9 cellular contexts compared by ENCODE assay signal in the genomic region with DNA sequence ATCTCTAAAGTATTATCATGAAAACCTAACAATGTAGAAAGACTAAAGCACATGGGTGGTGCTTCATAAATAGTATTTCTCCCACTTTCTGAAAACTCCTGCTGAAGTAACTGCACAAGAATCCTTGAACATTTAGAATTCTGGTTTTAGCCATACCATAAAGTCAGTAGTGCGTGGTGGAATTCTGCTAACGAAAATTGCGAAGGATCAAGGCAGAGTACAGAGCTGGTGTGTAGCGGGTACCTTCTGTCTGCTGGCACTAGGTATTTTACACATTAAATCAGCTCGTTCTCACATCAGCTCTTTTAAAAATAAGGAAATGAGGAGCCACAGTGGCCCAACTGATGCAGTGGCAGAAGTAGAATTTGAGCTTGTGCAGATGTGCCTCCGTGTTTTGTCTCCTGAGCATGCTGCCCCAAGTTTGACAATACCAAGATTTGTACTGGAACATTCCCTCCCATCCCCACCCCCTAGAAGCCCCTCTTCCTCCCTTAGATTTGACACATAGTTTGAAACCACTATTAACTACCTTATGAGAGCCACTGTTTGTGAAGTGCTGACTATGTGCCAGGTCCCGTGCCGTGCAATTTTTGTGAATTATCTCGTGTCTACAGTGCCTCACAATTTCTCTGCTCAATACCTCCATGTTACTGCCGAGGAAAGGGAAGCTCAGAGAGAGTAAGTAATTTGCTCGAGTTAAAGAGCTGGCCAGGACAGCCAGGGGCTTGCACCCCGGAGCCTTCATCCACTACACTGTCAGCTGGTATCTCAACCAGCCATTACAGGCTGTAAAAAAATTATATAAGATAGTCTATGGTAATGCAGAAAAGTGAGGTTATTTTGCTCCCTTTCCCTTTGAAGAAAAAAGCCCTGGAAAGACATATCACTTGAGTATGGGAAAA.
A peak's percentile ranks its signal among the peaks of the same experiment; 100 is the strongest.
DNase-seq lines count a peak whose midpoint lies in the region; ATAC-seq, FAIRE-seq and TF ChIP-seq lines count a peak whose summit lies in the region.
"Had no signal": no experiment of that assay in that cellular context is flagged by ENCODE, and none has a peak within 500 bp of the region (broad histone marks: within the 10 kb centered on the region; RNA-seq: fewer than 3 reads in every experiment).

No MANE protein-coding gene starts in this region.

- H3K27ac ChIP-seq in heart right ventricle (peak overlapping the region in 9 of 10 donors; percentile 25 to 71 (median 52)), RWPE1 (peak overlapping the region; percentile 85), keratinocyte (ENCODE audit: control insufficient read depth, insufficient read depth, low read length) (peak overlapping the region; percentile 55)

- H3K4me2 ChIP-seq in keratinocyte (ENCODE audit: control insufficient read depth, extremely low read depth, insufficient read depth, low read depth, low read length) = peak overlapping the region; percentile 52

- dilution Hi-C loops in keratinocyte (cut with MboI; ENCODE audit: extremely low pct_ligation_motif_present, low sequenced_read_pairs) = no loop called here

- POLR2A ChIA-PET in RWPE1 (lab: Yijun Ruan, JAX; ENCODE audit: low non-redundant PET) = interaction anchor here (0.6 kb wide), 1 partner anchor 8 kb away, joined by 5 read pairs; no protein-coding TSS in a partner anchor

- CTCF ChIA-PET in RWPE1 (lab: Yijun Ruan, JAX) = interaction anchor here (2.8 kb wide), 1 partner anchor 169 kb away, joined by 12 read pairs; no protein-coding TSS in a partner anchor

- peak in 2 of 8 donors; percentile 7 to 18 for ATAC-seq in heart right ventricle

- H3K4me1 ChIP-seq in heart right ventricle = peaks cover 0 to 58% (median 34%) of the 10 kb centered on the region in 9 donors
- peaks cover 70% of the 10 kb centered on the region for H3K4me1 ChIP-seq in keratinocyte (ENCODE audit: control insufficient read depth, extremely low read depth, insufficient read depth, low read length)

- H3K4me3 ChIP-seq in heart right ventricle (peak overlapping the region in 1 of 10 donors; percentile 14), keratinocyte (ENCODE audit: control insufficient read depth in 2 of 3, extremely low read depth in 1 of 3, insufficient read depth in 2 of 3, low read depth in 1 of 3, low read length in 3 of 3) (peak overlapping the region in 1 of 3 experiments; percentile 35)

- no peak for DNase-seq in heart right ventricle
- no peak for DNase-seq in cardiac septum (ENCODE audit: low spot score)
- no peak for DNase-seq in RWPE1 (ENCODE audit: low spot score)
- DNase-seq in keratinocyte (ENCODE audit: low read depth, low spot score) = no peak
- no peak for DNase-seq in HuH-7 (ENCODE audit: low spot score)
- DNase-seq in stimulated activated naive CD4-positive, alpha-beta T cell (lab: John Stamatoyannopoulos, UW) = no peak
- DNase-seq in stimulated activated CD8-positive, alpha-beta memory T cell treated with anti-CD3 and anti-CD28 coated beads, Interleukin-4, amount 100 ng/mL, for 48 hours = no peak
- no peak for DNase-seq in HuH-7.5 (ENCODE audit: low spot score)
- DNase-seq: NCI-H446 treated with DMSO at 0.1 percent for 48 hours had no signal

- intact Hi-C loops in heart right ventricle (cut with DNase I) = loop anchor here in 1 of 10 donors (10.0 kb wide), 1 partner anchor 61 kb away; no protein-coding TSS in a partner anchor
- intact Hi-C loops in cardiac septum (cut with DNase I) = loop anchor here (1.0 kb wide), 1 partner anchor 23 kb away; no protein-coding TSS in a partner anchor

- H3K9me3 ChIP-seq in heart right ventricle (no peaks in the 10 kb centered on the region), keratinocyte (ENCODE audit: control insufficient read depth, low read depth, low read length) (no peaks in the 10 kb centered on the region)

- H3K27me3 ChIP-seq in heart right ventricle (no peaks in the 10 kb centered on the region), keratinocyte (ENCODE audit: control insufficient read depth, extremely low read depth, insufficient read depth, low read length) (no peaks in the 10 kb centered on the region)

- no peak overlapping the region for H2AFZ ChIP-seq in keratinocyte (ENCODE audit: control insufficient read depth, low read length)

- FAIRE-seq in keratinocyte (lab: Jason Lieb, UNC) = peak; percentile 52

- H3K9me1 ChIP-seq in keratinocyte (ENCODE audit: control insufficient read depth, extremely low read depth, insufficient read depth, low read length) = peaks cover 18% of the 10 kb centered on the region

- 72 to 78% methylated on average over 12 of the region's 12 CpGs for WGBS in heart right ventricle, 2 donors

- peaks cover 97% of the 10 kb centered on the region for H3K79me2 ChIP-seq in keratinocyte (ENCODE audit: control insufficient read depth, insufficient read depth, low read length)

- H3K36me3 ChIP-seq in heart right ventricle = peaks cover 0 to 3% (median 0%) of the 10 kb centered on the region in 9 donors
- H3K36me3 ChIP-seq in keratinocyte (ENCODE audit: control insufficient read depth in 2 of 2, extremely low read depth in 1 of 2, insufficient read depth in 2 of 2, low read length in 2 of 2) = peaks cover 26 to 63% of the 10 kb centered on the region in 2 experiments

- H4K20me1 ChIP-seq in keratinocyte (ENCODE audit: control insufficient read depth, extremely low read depth, insufficient read depth, low read length) = peaks cover 37% of the 10 kb centered on the region

- peak overlapping the region; percentile 57 for H3K9ac ChIP-seq in keratinocyte (ENCODE audit: control insufficient read depth, extremely low read depth, insufficient read depth, low read length)

- no peak for TF ChIP-seq CTCF in heart right ventricle (IDR thresholded peaks at IDR 0.05)
- no peak for TF ChIP-seq CTCF in RWPE1 (conservative IDR thresholded peaks at IDR 0.05; ENCODE audit: low read depth)
- TF ChIP-seq CTCF in keratinocyte (optimal IDR thresholded peaks at IDR 0.05 in 1 of 3, IDR thresholded peaks at IDR 0.05 in 1 of 3, conservative IDR thresholded peaks at IDR 0.05 in 1 of 3; ENCODE audit: extremely low read depth in 1 of 3, insufficient read depth in 2 of 3, low read length in 3 of 3) = no peak
